Comparison of ENCODE assay signal across 34 cellular contexts in genomic region chr12:123675436-123675835, GRCh38.
"Had no signal": no experiment of that assay in that cellular context is flagged by ENCODE, and none has a peak within 500 bp of the region (broad histone marks: within the 10 kb centered on the region; RNA-seq: fewer than 3 reads in every experiment).

No MANE protein-coding gene starts in this region.

- DNase-seq: Karpas-422, Kasumi-1, MG63, MM.1S, MV-4-11, NCI-H1048, NCI-H1092, NCI-H1092 treated with DMSO at 0.1 percent for 48 hours, NCI-H1105, NCI-H1105 treated with DMSO at 0.1 percent for 48 hours, NCI-H1417, NCI-H1417 treated with DMSO at 0.1 percent for 48 hours, NCI-H1436, NCI-H1436 treated with DMSO at 0.1 percent for 48 hours, NCI-H146, NCI-H1694, NCI-H1694 treated with DMSO at 0.1 percent for 48 hours, NCI-H187, NCI-H187 treated with DMSO at 0.1 percent for 48 hours, NCI-H1930, NCI-H2029, NCI-H2029 treated with DMSO at 0.1 percent for 48 hours, NCI-H2081, NCI-H2081 treated with DMSO at 0.1 percent for 48 hours, NCI-H2107, NCI-H2171, NCI-H2171 treated with DMSO at 0.1 percent for 48 hours, NCI-H2227 treated with DMSO at 0.1 percent for 48 hours, NCI-H226, NCI-H345, NCI-H446, NCI-H446 treated with DMSO at 0.1 percent for 48 hours, NCI-H510A, NCI-H510A treated with DMSO at 0.1 percent for 48 hours had no signal
